Comparison of ENCODE assay signal across 8 cellular contexts in genomic region chr15:50355980-50356379, GRCh38. TPM values are rescaled to one million over a fixed set of nuclear protein-coding genes. Genes with fewer than 3 reads are reported as not detected.
A peak's percentile ranks its signal among the peaks of the same experiment; 100 is the strongest.
DNase-seq lines count a peak whose midpoint lies in the region; ATAC-seq and TF ChIP-seq lines count a peak whose summit lies in the region.

No MANE protein-coding gene starts in this region.

- no peak for DNase-seq in stimulated activated naive CD8-positive, alpha-beta T cell treated with anti-CD3 and anti-CD28 coated beads, Interleukin-15, Interleukin-2, amounts not matched to agents 100 U/mL and 50 U/mL, for 24 hours
- DNase-seq in brain microvascular endothelial cell, result no peak
- no peak for DNase-seq in mesendoderm
- no peak for DNase-seq in activated effector memory CD4-positive, alpha-beta T cell treated with anti-CD3 and anti-CD28 coated beads, Interleukin-2, amount 50 U/mL, for 16 hours
- DNase-seq in SKM-1 treated with dmso at 0.1 percent for 144 hours (lab: John Stamatoyannopoulos, UW; ENCODE audit: unreplicated experiment), result no peak
- DNase-seq in stimulated activated CD4-positive, alpha-beta T cell treated with anti-CD3 and anti-CD28 coated beads, Interleukin-2, amount 100 ng/mL, for 48 hours, result no peak

- H3K23ac ChIP-seq in mesendoderm (ENCODE audit: low read length), result no peak overlapping the region

- H3K27me3 ChIP-seq in brain microvascular endothelial cell (replicated peaks) (no peaks in the 10 kb centered on the region), mesendoderm (ENCODE audit: insufficient read depth, low read length, poor library complexity) (no peaks in the 10 kb centered on the region)

- H3K4me2 ChIP-seq in mesendoderm (ENCODE audit: low read length), result peak overlapping the region; percentile 47

- peaks cover 60% of the 10 kb centered on the region for H3K4me1 Mint-ChIP-seq in stimulated activated naive CD8-positive, alpha-beta T cell treated with anti-CD3 and anti-CD28 coated beads, Interleukin-15, Interleukin-2, amounts not matched to agents 100 ng/mL and 50 ng/mL, for 24 hours (ENCODE audit: low read depth)

- H3K36me3 Mint-ChIP-seq in stimulated activated naive CD8-positive, alpha-beta T cell treated with anti-CD3 and anti-CD28 coated beads, Interleukin-15, Interleukin-2, amounts not matched to agents 100 ng/mL and 50 ng/mL, for 24 hours (ENCODE audit: low read depth), result peaks cover 71% of the 10 kb centered on the region

- H3K9me3 Mint-ChIP-seq in stimulated activated naive CD8-positive, alpha-beta T cell treated with anti-CD3 and anti-CD28 coated beads, Interleukin-15, Interleukin-2, amounts not matched to agents 100 ng/mL and 50 ng/mL, for 24 hours, result no peaks in the 10 kb centered on the region

- peak overlapping the region; percentile 88 for H3K56ac ChIP-seq in mesendoderm (ENCODE audit: low read length)

- no peak overlapping the region for H2AK5ac ChIP-seq in mesendoderm (ENCODE audit: low read length)

- no peak for ATAC-seq in stimulated activated naive CD8-positive, alpha-beta T cell treated with anti-CD3 and anti-CD28 coated beads, Interleukin-15, Interleukin-2, amounts not matched to agents 100 U/mL and 50 U/mL, for 24 hours
- ATAC-seq in HG03342 (IDR thresholded peaks at IDR 0.05; ENCODE audit: unreplicated experiment), result no peak

- no peak overlapping the region for H3K4ac ChIP-seq in mesendoderm (ENCODE audit: low read depth, low read length)

- H3K4me3 ChIP-seq in brain microvascular endothelial cell (ENCODE audit: low read depth, low read length), result peak overlapping the region; percentile 88
- H3K4me3 ChIP-seq in mesendoderm (ENCODE audit: low read length), result peak overlapping the region; percentile 98

- no CpG with 5 or more reads among the region's 2 CpGs for WGBS in mesendoderm (ENCODE audit: extremely low coverage, insufficient coverage, low lambda C conversion rate)

- H3K18ac ChIP-seq in mesendoderm (ENCODE audit: low read length), result peak overlapping the region; percentile 97

- H4K5ac ChIP-seq in mesendoderm (ENCODE audit: low read length), result no peak overlapping the region

- H3K36me3 ChIP-seq in brain microvascular endothelial cell (replicated peaks), result peaks cover 3% of the 10 kb centered on the region
- H3K36me3 ChIP-seq in mesendoderm (ENCODE audit: control insufficient read depth, insufficient read depth, low read length), result no peaks in the 10 kb centered on the region

- H3K27me3 Mint-ChIP-seq in stimulated activated naive CD8-positive, alpha-beta T cell treated with anti-CD3 and anti-CD28 coated beads, Interleukin-15, Interleukin-2, amounts not matched to agents 100 ng/mL and 50 ng/mL, for 24 hours, result no peaks in the 10 kb centered on the region

- peaks cover 2% of the 10 kb centered on the region for H3K79me1 ChIP-seq in mesendoderm (ENCODE audit: low read length)

- no peaks in the 10 kb centered on the region for H3K4me1 ChIP-seq in mesendoderm (ENCODE audit: control insufficient read depth, low read depth, low read length)

- peak overlapping the region; percentile 97 for H3K4me3 Mint-ChIP-seq in stimulated activated naive CD8-positive, alpha-beta T cell treated with anti-CD3 and anti-CD28 coated beads, Interleukin-15, Interleukin-2, amounts not matched to agents 100 ng/mL and 50 ng/mL, for 24 hours

- no peak overlapping the region for H2BK15ac ChIP-seq in mesendoderm (replicated peaks; ENCODE audit: low read depth)

- H2BK5ac ChIP-seq in mesendoderm (ENCODE audit: low read length), result no peak overlapping the region

- peak overlapping the region; percentile 80 for H3K9ac ChIP-seq in mesendoderm (ENCODE audit: low read length)

- peak overlapping the region; percentile 100 for H3K27ac Mint-ChIP-seq in stimulated activated naive CD8-positive, alpha-beta T cell treated with anti-CD3 and anti-CD28 coated beads, Interleukin-15, Interleukin-2, amounts not matched to agents 100 ng/mL and 50 ng/mL, for 24 hours

- no peak overlapping the region for H2BK120ac ChIP-seq in mesendoderm (ENCODE audit: low read depth, low read length)

- H3K27ac ChIP-seq in brain microvascular endothelial cell, result peak overlapping the region; percentile 100
- no peak overlapping the region for H3K27ac ChIP-seq in mesendoderm (ENCODE audit: low read depth, low read length)

- in situ Hi-C loops in brain microvascular endothelial cell (cut with HindIII; ENCODE audit: low pct_ligation_motif_present, low sequenced_read_pairs), result no loop called here

- H3K79me2 ChIP-seq in mesendoderm (ENCODE audit: control insufficient read depth, insufficient read depth, low read length), result peaks cover 57% of the 10 kb centered on the region

- TF ChIP-seq CTCF in brain microvascular endothelial cell (IDR thresholded peaks at IDR 0.05; ENCODE audit: low read depth, low read length, missing control alignments), result no peak

- no peak overlapping the region for H4K8ac ChIP-seq in mesendoderm (ENCODE audit: low read depth, low read length)

RNA-seq across cellular contexts. Expression of gene GABPB1, which starts 1.0 kb away (rescaled TPM):
- polyA plus RNA-seq in mesendoderm (2013, experiment 1 of 2), result 32.5 TPM
- 31.4 TPM for polyA plus RNA-seq in mesendoderm (2013, experiment 2 of 2)
